1 cellular context compared by ENCODE assay signal in the genomic region with DNA sequence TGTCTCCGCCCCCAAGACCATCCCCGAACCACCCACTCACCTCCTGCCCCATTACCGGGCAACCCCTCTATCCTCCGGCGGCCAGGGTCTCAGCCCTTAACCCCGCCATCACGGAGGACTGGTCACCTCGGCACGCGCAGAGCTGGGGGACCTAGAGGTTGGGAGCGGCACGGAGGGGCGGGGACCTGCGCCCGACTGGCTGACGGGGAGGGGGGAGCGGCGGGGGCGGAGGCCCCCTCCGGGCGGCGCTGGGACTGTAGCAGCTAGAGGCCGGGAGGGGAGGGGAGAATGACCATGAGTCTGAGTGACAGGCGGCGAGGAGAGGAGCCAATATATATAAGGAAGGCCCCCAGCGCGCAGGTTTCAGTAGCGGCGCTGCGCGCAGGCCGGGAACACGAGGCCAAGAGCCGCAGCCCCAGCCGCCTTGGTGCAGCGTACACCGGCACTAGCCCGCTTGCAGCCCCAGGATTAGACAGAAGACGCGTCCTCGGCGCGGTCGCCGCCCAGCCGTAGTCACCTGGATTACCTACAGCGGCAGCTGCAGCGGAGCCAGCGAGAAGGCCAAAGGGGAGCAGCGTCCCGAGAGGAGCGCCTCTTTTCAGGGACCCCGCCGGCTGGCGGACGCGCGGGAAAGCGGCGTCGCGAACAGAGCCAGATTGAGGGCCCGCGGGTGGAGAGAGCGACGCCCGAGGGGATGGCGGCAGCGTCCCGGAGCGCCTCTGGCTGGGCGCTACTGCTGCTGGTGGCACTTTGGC.
TF ChIP-seq lines count a peak whose summit lies in the region.

DLL4 (plus strand) TSS at position 366 of the 755 bp plus-strand sequence; CDS start at position 695, 329 bp downstream.

TF ChIP-seq in K562, 482 proteins besides CTCF, POLR2A, EP300 and RAD21 (continued from another document):
- TF ChIP-seq, protein P1, sequence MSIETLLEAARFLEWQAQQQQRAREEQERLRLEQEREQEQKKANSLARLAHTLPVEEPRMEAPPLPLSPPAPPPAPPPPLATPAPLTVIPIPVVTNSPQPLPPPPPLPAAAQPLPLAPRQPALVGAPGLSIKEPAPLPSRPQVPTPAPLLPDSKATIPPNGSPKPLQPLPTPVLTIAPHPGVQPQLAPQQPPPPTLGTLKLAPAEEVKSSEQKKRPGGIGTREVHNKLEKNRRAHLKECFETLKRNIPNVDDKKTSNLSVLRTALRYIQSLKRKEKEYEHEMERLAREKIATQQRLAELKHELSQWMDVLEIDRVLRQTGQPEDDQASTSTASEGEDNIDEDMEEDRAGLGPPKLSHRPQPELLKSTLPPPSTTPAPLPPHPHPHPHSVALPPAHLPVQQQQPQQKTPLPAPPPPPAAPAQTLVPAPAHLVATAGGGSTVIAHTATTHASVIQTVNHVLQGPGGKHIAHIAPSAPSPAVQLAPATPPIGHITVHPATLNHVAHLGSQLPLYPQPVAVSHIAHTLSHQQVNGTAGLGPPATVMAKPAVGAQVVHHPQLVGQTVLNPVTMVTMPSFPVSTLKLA (conservative IDR thresholded peaks at IDR 0.05), result peak in 1 of 2 experiments; percentile 58; a peak in 2 of 4 replicates
- TF ChIP-seq SUPT5H (IDR thresholded peaks at IDR 0.05), result peak; percentile 71
